In the genomic region with DNA sequence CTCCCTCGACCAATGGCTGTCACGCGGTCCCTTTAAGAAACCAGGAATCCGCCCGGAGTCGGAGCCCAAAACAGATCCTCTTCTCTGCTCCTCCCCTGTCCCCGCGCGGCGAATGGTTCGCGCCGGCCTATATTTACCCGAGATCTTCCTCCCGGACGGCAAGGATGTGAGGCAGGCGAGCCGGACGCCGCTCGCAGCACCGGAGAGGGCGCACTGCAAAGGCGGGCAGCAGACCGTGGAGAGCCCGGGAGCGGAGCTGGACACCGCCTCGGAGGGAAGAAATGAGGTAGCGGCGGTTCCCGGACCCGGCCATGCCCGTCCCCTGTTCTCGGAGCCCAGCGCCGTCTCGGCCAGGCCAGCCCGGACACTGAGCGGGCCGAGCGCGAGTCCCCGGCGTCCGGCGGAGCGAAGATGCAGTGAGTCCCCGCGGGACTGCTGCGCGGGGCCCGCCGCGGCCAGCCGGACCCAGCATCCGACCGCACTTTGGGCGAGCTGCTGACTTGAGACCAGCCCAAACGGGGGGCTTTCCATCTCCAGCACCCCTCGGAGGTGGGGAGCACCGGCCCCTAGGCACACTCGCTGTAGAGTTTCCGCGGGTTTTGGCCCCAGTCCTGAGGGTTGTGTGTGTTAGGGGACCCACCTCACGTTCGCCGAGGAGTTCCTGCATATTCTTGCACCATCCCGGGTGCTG, we compare ENCODE assay signal across 8 cellular contexts.
DNase-seq lines count a peak whose midpoint lies in the region; ATAC-seq and TF ChIP-seq lines count a peak whose summit lies in the region.

A gene with protein sequence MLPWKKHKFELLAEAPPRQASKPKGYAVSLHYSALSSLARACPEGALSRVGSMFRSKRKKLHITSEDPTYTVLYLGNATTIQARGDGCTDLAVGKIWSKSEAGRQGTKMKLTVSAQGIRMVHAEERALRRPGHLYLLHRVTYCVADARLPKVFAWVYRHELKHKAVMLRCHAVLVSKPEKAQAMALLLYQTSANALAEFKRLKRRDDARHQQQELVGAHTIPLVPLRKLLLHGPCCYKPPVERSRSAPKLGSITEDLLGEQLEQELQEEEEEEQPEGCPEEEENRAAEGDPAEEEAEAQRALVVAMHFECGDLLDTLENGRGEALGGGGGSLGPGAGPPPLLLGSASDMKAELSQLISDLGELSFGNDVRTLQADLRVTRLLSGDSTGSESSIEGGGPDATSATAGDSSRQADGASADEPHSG (plus strand): TSS at position 161 of the 691 bp plus-strand sequence. CDS start 944 bp downstream, outside the sequence.

- DNase-seq in NCI-H446 treated with DMSO at 0.1 percent for 48 hours (lab: John Stamatoyannopoulos, UW), result peak; percentile 77
- DNase-seq in activated CD4-positive, alpha-beta T cell treated with anti-CD3 and anti-CD28 coated beads for 48 hours, result peak; percentile 89
- DNase-seq in choroid plexus epithelial cell (ENCODE audit: low read depth), result peak; percentile 98
- DNase-seq in kidney tubule cell (ENCODE audit: low spot score), result peak; percentile 80
- DNase-seq in stimulated activated CD4-positive, alpha-beta T cell treated with anti-CD3 and anti-CD28 coated beads, Interleukin-15, amount 100 ng/mL, for 1 hour (ENCODE audit: low read depth in 1 of 2, low spot score in 1 of 2), result peak; percentile 48 to 62

- peak; percentile 26; the same call in 1 of the 2 replicates for TF ChIP-seq CTCF in GM12875 (IDR thresholded peaks at IDR 0.05; ENCODE audit: borderline replicate concordance, insufficient read depth, low read depth, low read length)
- peak; percentile 50 for TF ChIP-seq CTCF in choroid plexus epithelial cell (conservative IDR thresholded peaks at IDR 0.05; ENCODE audit: low read depth, low read length)

- ATAC-seq in HG03095 (IDR thresholded peaks at IDR 0.05; ENCODE audit: unreplicated experiment), result peak; percentile 34
- no peak for ATAC-seq in GM21786 (IDR thresholded peaks at IDR 0.05; ENCODE audit: unreplicated experiment)

- peak within 1 kb of the TSS; percentile 74 for H3K4me3 ChIP-seq in GM12875 (ENCODE audit: low read depth, low read length)
- peak within 1 kb of the TSS; percentile 80 for H3K4me3 ChIP-seq in choroid plexus epithelial cell (ENCODE audit: low read depth, low read length)
